Comparison of ENCODE assay signal across 17 cellular contexts in the genomic region with DNA sequence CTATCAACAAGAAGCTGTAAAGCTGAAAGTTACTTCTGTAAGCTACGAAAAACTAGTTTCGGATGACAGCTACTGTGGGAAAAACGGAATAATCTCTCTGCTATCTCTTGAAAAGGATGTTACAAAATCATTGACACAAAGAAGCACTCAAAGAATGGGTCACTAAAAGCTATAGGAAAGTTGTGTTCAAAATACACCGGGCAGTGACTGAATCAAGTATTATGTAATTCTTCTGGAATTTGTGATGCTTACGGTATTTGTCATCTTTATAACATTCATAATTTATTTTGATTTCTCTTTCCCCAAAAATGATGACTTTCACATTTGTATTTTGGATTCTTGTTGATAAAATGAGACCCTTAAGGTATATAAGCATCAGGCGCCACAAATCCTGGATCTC.
A peak's percentile ranks its signal among the peaks of the same experiment; 100 is the strongest.
DNase-seq lines count a peak whose midpoint lies in the region; ATAC-seq, FAIRE-seq and TF ChIP-seq lines count a peak whose summit lies in the region.
"Had no signal": no experiment of that assay in that cellular context is flagged by ENCODE, and none has a peak within 500 bp of the region (broad histone marks: within the 10 kb centered on the region; RNA-seq: fewer than 3 reads in every experiment).

No MANE protein-coding gene starts in this region.

- H3K27ac ChIP-seq in RWPE2 (ENCODE audit: poor library complexity, severe bottlenecking) = peak overlapping the region; percentile 87
- no peak overlapping the region for H3K27ac ChIP-seq in pancreas
- no peak overlapping the region for H3K27ac ChIP-seq in Karpas-422 (ENCODE audit: low read length)
- H3K27ac ChIP-seq: BLaER1 treated with 17β-estradiol and CSF1 and Interleukin-3, amounts not matched to agents 10 nM and 100 nM; dorsolateral prefrontal cortex; gastrocnemius medialis; psoas muscle had no signal

- 76 to 80% methylated on average over 6 of the region's 6 CpGs for WGBS in pancreas, 2 donors

- H3K4me1 ChIP-seq in RWPE2 (ENCODE audit: insufficient read depth, poor library complexity, severe bottlenecking) = peaks cover 44% of the 10 kb centered on the region
- peaks cover 0 to 4% (median 0%) of the 10 kb centered on the region in 3 donors for H3K4me1 ChIP-seq in pancreas
- H3K4me1 ChIP-seq in Karpas-422 (ENCODE audit: low read length) = no peaks in the 10 kb centered on the region
- H3K4me1 ChIP-seq: gastrocnemius medialis, psoas muscle had no signal

- H4K20me1 ChIP-seq in Karpas-422 (ENCODE audit: insufficient read depth, low read depth, low read length) = no peaks in the 10 kb centered on the region
- H4K20me1 ChIP-seq: BLaER1 treated with 17β-estradiol and CSF1 and Interleukin-3, amounts not matched to agents 10 nM and 100 nM had no signal

- no peaks in the 10 kb centered on the region for H3K9me3 ChIP-seq in RWPE2 (ENCODE audit: severe bottlenecking)
- H3K9me3 ChIP-seq in pancreas = no peaks in the 10 kb centered on the region
- no peaks in the 10 kb centered on the region for H3K9me3 ChIP-seq in Karpas-422 (ENCODE audit: low read length)
- H3K9me3 ChIP-seq: BLaER1 treated with 17β-estradiol and CSF1 and Interleukin-3, amounts not matched to agents 10 nM and 100 nM; gastrocnemius medialis; psoas muscle had no signal

- H3K79me2 ChIP-seq in Karpas-422 (ENCODE audit: low read length) = no peaks in the 10 kb centered on the region

- peak; percentile 45 for FAIRE-seq in pancreas (lab: Jason Lieb, UNC)
- FAIRE-seq: GM19239, urothelium cell line had no signal

- no peak overlapping the region for H3K4me3 ChIP-seq in RWPE2 (ENCODE audit: severe bottlenecking)
- H3K4me3 ChIP-seq in pancreas = no peak overlapping the region
- H3K4me3 ChIP-seq in Karpas-422 (ENCODE audit: low read length) = no peak overlapping the region
- H3K4me3 ChIP-seq: BLaER1 treated with 17β-estradiol and CSF1 and Interleukin-3, amounts not matched to agents 10 nM and 100 nM; dorsolateral prefrontal cortex; gastrocnemius medialis; GM23338; psoas muscle had no signal

- ATAC-seq in RWPE2 (ENCODE audit: low read depth) = peak; percentile 12; the same call in 2 of the 3 replicates
- ATAC-seq in pancreas = no peak
- no peak for ATAC-seq in GM21825 (IDR thresholded peaks at IDR 0.05; ENCODE audit: unreplicated experiment)
- ATAC-seq: gastrocnemius medialis, GM23338, psoas muscle, T-cell had no signal

- H3K4me2 ChIP-seq in Karpas-422 (ENCODE audit: low read depth, low read length, poor library complexity, severe bottlenecking) = no peak overlapping the region
- H3K4me2 ChIP-seq: BLaER1 treated with 17β-estradiol and CSF1 and Interleukin-3, amounts not matched to agents 10 nM and 100 nM; GM23338 had no signal

- H3K9ac ChIP-seq in Karpas-422 (ENCODE audit: low read length) = no peak overlapping the region
- H3K9ac ChIP-seq: BLaER1 treated with 17β-estradiol and CSF1 and Interleukin-3, amounts not matched to agents 10 nM and 100 nM had no signal

- intact Hi-C loops in pancreas (cut with DNase I) = no loop called here

- H3K9me2 ChIP-seq in Karpas-422 (replicated peaks; ENCODE audit: insufficient read depth, low read length) = no peaks in the 10 kb centered on the region

- peak; percentile 53 for DNase-seq in GF-D8 (lab: John Stamatoyannopoulos, UW)
- no peak for DNase-seq in RWPE2 (ENCODE audit: low spot score)
- DNase-seq in dermis microvascular lymphatic vessel endothelial cell (ENCODE audit: low read depth in 2 of 2) = peak; percentile 86 to 94
- DNase-seq in pancreas = no peak
- DNase-seq in globus pallidus (ENCODE audit: low spot score) = no peak
- DNase-seq in SK-N-DZ (ENCODE audit: low spot score) = no peak
- DNase-seq in Karpas-422 = no peak
- DNase-seq: dorsolateral prefrontal cortex, gastrocnemius medialis, NCI-H2107, psoas muscle, T-cell had no signal

- no peak overlapping the region for H2AFZ ChIP-seq in Karpas-422 (ENCODE audit: low read length)
- H2AFZ ChIP-seq: GM23338 had no signal

- TF ChIP-seq CTCF in RWPE2 (IDR thresholded peaks at IDR 0.05; ENCODE audit: poor library complexity, severe bottlenecking) = no peak
- no peak for TF ChIP-seq CTCF in pancreas (IDR thresholded peaks at IDR 0.05)

- H3K36me3 ChIP-seq in RWPE2 (ENCODE audit: low read depth) (no peaks in the 10 kb centered on the region), pancreas (no peaks in the 10 kb centered on the region), Karpas-422 (ENCODE audit: insufficient read depth, low read length) (no peaks in the 10 kb centered on the region)
- H3K36me3 ChIP-seq: BLaER1 treated with 17β-estradiol and CSF1 and Interleukin-3, amounts not matched to agents 10 nM and 100 nM; gastrocnemius medialis had no signal

- H3K27me3 ChIP-seq in RWPE2 (ENCODE audit: insufficient read depth, poor library complexity, severe bottlenecking) = no peaks in the 10 kb centered on the region
- no peaks in the 10 kb centered on the region for H3K27me3 ChIP-seq in pancreas
- no peaks in the 10 kb centered on the region for H3K27me3 ChIP-seq in Karpas-422 (ENCODE audit: low read length)
- H3K27me3 ChIP-seq: BLaER1 treated with 17β-estradiol and CSF1 and Interleukin-3, amounts not matched to agents 10 nM and 100 nM; dorsolateral prefrontal cortex; gastrocnemius medialis had no signal

Comparison
In these comparisons a context has a peak if more than half of its experiments do, and no peak if none do; other contexts are left out.
1. DNase-seq: peak in GF-D8 (single experiment) and dermis microvascular lymphatic vessel endothelial cell (2 of 2); none in RWPE2 (single experiment), pancreas (0 of 6), globus pallidus (single experiment), SK-N-DZ (single experiment) and Karpas-422 (single experiment).